In the genomic region with DNA sequence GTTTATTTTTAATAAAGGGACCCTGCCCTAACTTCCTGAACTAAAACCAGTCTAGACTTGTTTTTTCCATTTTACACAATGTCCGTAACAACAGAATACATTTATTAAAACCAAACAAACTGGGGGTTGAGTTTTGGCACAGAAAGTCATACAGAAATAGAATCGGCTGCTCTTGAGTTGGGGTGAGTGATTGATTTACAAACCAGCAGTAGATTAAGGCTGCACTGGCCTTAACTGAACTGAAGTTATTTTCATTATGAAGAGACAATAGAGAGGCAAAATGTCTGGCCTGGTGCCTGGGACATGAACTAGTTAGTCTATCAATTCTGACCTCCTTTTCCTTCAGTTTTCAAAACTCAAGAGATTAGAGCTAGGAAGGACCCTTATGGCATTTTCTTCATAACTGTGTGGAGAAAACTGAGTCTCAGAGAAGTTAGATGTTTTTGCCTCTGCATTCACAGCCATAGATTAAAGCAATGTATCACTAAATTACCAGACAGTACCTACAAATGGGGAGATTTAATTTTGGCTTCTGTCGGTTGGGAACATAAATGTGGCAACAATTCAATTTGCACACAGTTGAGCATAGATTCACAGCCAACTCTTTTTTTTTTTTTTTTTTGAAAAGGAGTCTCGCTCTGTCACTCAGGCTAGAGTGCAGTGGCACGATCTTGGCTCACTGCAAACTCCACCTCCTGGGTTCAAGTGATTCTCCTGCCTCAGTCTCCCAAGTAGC, we compare ENCODE assay signal across 2 cellular contexts.
TF ChIP-seq lines count a peak whose summit lies in the region.

No MANE protein-coding gene starts in this region.

TF ChIP-seq in SK-N-SH, 30 proteins besides CTCF, POLR2A, EP300 and RAD21:
- TF ChIP-seq YY1 (IDR thresholded peaks at IDR 0.05; ENCODE audit: low read depth) = no peak
- no peak for TF ChIP-seq MEF2A (IDR thresholded peaks at IDR 0.05; ENCODE audit: borderline replicate concordance, low read depth)
- TF ChIP-seq, protein P1, sequence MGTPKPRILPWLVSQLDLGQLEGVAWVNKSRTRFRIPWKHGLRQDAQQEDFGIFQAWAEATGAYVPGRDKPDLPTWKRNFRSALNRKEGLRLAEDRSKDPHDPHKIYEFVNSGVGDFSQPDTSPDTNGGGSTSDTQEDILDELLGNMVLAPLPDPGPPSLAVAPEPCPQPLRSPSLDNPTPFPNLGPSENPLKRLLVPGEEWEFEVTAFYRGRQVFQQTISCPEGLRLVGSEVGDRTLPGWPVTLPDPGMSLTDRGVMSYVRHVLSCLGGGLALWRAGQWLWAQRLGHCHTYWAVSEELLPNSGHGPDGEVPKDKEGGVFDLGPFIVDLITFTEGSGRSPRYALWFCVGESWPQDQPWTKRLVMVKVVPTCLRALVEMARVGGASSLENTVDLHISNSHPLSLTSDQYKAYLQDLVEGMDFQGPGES (IDR thresholded peaks at IDR 0.05; ENCODE audit: low read depth, low read length) = no peak
- TF ChIP-seq REST (IDR thresholded peaks at IDR 0.05; ENCODE audit: low read depth, low read length) = no peak
- TF ChIP-seq FOXM1 (IDR thresholded peaks at IDR 0.05; ENCODE audit: low read depth) = no peak
- no peak for TF ChIP-seq EZH2phosphoT487 (IDR thresholded peaks at IDR 0.05; ENCODE audit: borderline replicate concordance, low read depth)
- TF ChIP-seq TEAD4 (IDR thresholded peaks at IDR 0.05; ENCODE audit: borderline replicate concordance, insufficient read depth) = no peak
- no peak for TF ChIP-seq FOXJ3 (CRISPR knock-in tag; IDR thresholded peaks at IDR 0.05)
- no peak for TF ChIP-seq JUND (IDR thresholded peaks at IDR 0.05)
- TF ChIP-seq USF1 (IDR thresholded peaks at IDR 0.05; ENCODE audit: borderline replicate concordance, low read depth) = no peak
- no peak for TF ChIP-seq TCF12 (IDR thresholded peaks at IDR 0.05)
- no peak for TF ChIP-seq MXI1 (IDR thresholded peaks at IDR 0.05; ENCODE audit: low read depth, low read length)
- no peak for TF ChIP-seq SMC3 (IDR thresholded peaks at IDR 0.05; ENCODE audit: low read depth, low read length)
- no peak for TF ChIP-seq ELF1 (IDR thresholded peaks at IDR 0.05)
- no peak for TF ChIP-seq RXRA (IDR thresholded peaks at IDR 0.05; ENCODE audit: borderline replicate concordance, low read depth)
- TF ChIP-seq FOSL2 (IDR thresholded peaks at IDR 0.05; ENCODE audit: borderline replicate concordance, low read depth) = no peak
- TF ChIP-seq RCOR1 (IDR thresholded peaks at IDR 0.05; ENCODE audit: low read length) = no peak

TF ChIP-seq in H1, 55 proteins besides CTCF, POLR2A, EP300 and RAD21:
- TF ChIP-seq SP4 (IDR thresholded peaks at IDR 0.05; ENCODE audit: low read length) = no peak
- no peak for TF ChIP-seq CREB1 (IDR thresholded peaks at IDR 0.05)
- no peak for TF ChIP-seq JUN (IDR thresholded peaks at IDR 0.05; ENCODE audit: low read depth, low read length)
- TF ChIP-seq HDAC2 (IDR thresholded peaks at IDR 0.05; ENCODE audit: borderline replicate concordance in 1 of 2, low read depth in 2 of 2, low read length in 2 of 2) = no peak
- TF ChIP-seq RXRA (IDR thresholded peaks at IDR 0.05; ENCODE audit: insufficient read depth, low read depth, low read length) = no peak
- no peak for TF ChIP-seq NRF1 (IDR thresholded peaks at IDR 0.05; ENCODE audit: low read depth, low read length)
- TF ChIP-seq EZH2 (IDR thresholded peaks at IDR 0.05; ENCODE audit: low read depth, low read length, severe bottlenecking) = no peak
- TF ChIP-seq MAFK (IDR thresholded peaks at IDR 0.05; ENCODE audit: low read depth, low read length) = no peak
- TF ChIP-seq HDAC6 (IDR thresholded peaks at IDR 0.05; ENCODE audit: low read depth, low read length) = no peak
- no peak for TF ChIP-seq JUND (IDR thresholded peaks at IDR 0.05; ENCODE audit: low read length)
- no peak for TF ChIP-seq GABPA (IDR thresholded peaks at IDR 0.05; ENCODE audit: borderline replicate concordance, insufficient read depth, low read length)
- TF ChIP-seq BRCA1 (IDR thresholded peaks at IDR 0.05; ENCODE audit: low read depth, low read length) = no peak
- TF ChIP-seq TAF7 (optimal IDR thresholded peaks at IDR 0.05; ENCODE audit: borderline replicate concordance, low read depth, low read length) = no peak
- no peak for TF ChIP-seq SIX5 (IDR thresholded peaks at IDR 0.05; ENCODE audit: low read depth, low read length)
- no peak for TF ChIP-seq CBX8 (IDR thresholded peaks at IDR 0.05; ENCODE audit: borderline replicate concordance, low read depth, low read length)
- TF ChIP-seq EGR1 (IDR thresholded peaks at IDR 0.05; ENCODE audit: borderline replicate concordance, low read depth, low read length) = no peak
- TF ChIP-seq CHD2 (IDR thresholded peaks at IDR 0.05; ENCODE audit: low read length) = no peak
- TF ChIP-seq ZNF274 (IDR thresholded peaks at IDR 0.05; ENCODE audit: borderline replicate concordance, extremely low read depth, low read length) = no peak
- TF ChIP-seq KDM4A (IDR thresholded peaks at IDR 0.05; ENCODE audit: low read depth, low read length, severe bottlenecking) = no peak
